1 cellular context compared by ENCODE assay signal in the genomic region with DNA sequence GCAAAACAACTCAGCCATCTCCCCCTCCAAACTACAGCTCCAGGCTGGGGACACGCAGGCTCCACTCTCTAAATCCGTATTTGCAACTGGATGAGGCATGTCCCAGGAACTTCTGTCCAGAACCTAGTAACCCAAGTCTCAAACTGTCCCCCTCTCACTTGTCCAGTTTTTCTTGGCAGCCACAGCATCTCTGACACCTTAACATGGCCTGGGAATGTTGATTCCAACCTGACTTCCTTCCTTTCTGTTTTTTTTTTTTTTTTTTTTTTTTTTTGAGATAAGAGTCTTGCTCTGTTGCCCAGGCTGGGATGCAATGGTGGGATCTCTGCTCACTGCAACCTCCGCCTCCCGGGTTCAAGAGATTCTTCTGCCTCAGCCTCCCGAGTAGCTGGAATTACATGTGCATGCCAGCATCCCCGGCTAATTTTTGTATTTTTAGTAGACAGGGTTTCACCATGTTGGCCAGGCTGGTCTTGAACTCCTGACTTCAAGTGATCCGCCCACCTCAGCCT.
TF ChIP-seq lines count a peak whose summit lies in the region.

No MANE protein-coding gene starts in this region.

TF ChIP-seq in HEK293T, 16 proteins besides CTCF, POLR2A, EP300 and RAD21:
- TF ChIP-seq ZNF384 (IDR thresholded peaks at IDR 0.05), result peak; percentile 66; the same call in 1 of the 2 replicates
